ENCODE assay signal across 17 cellular contexts in the genomic region with DNA sequence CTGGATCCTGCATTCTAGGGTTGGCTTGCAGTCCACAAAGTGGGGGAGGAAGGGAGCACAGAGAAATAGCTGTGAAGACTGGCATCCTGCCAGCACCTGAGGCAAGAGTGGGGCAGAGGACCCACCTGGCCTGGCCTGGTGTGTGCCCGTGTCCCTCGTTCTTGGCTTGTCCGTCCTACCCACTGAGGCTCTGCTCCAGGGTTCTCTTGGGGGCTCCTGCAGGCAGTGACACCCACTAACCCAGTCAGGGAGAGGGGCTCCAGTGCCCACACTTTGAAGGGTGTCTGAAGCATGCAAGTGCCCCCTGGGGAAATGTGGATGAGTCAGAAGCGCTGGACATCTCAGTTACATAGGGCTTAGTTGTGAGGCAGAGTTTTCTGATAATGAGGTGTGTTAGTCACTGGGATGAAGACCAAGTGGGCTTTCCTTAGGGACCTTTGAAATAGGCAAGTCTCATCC.
A peak's percentile ranks its signal among the peaks of the same experiment; 100 is the strongest.
DNase-seq lines count a peak whose midpoint lies in the region; ATAC-seq, FAIRE-seq and TF ChIP-seq lines count a peak whose summit lies in the region.
"Had no signal": no experiment of that assay in that cellular context is flagged by ENCODE, and none has a peak within 500 bp of the region (broad histone marks: within the 10 kb centered on the region; RNA-seq: fewer than 3 reads in every experiment).

No MANE protein-coding gene starts in this region.

- no peak overlapping the region for H2AK5ac ChIP-seq in trophoblast cell (ENCODE audit: low read length)

- H4K8ac ChIP-seq in trophoblast cell (ENCODE audit: low read depth, low read length): no peak overlapping the region

- TF ChIP-seq EP300 in SK-N-SH (IDR thresholded peaks at IDR 0.05; ENCODE audit: borderline replicate concordance in 1 of 2, low read depth in 1 of 2, low read length in 1 of 2): no peak

- no peak for FAIRE-seq in GM12892 (lab: Jason Lieb, UNC)
- FAIRE-seq: A204.1, urothelium cell line had no signal

- no peaks in the 10 kb centered on the region for H3K4me1 ChIP-seq in SK-N-SH (ENCODE audit: control insufficient read depth in 1 of 2, insufficient read depth in 2 of 2, low read depth in 1 of 2, low read length in 1 of 2)
- peaks cover 2 to 6% of the 10 kb centered on the region in 2 experiments for H3K4me1 ChIP-seq in trophoblast cell (ENCODE audit: control insufficient read depth in 1 of 2, insufficient read depth in 2 of 2, low read length in 2 of 2)

- no peak for TF ChIP-seq RAD21 in SK-N-SH (IDR thresholded peaks at IDR 0.05; ENCODE audit: low read length)

- no peak overlapping the region for H2BK120ac ChIP-seq in trophoblast cell (ENCODE audit: insufficient read depth, low read length, poor library complexity)

- TF ChIP-seq POLR2A in GM12892 (IDR thresholded peaks at IDR 0.05; ENCODE audit: low read depth, low read length): no peak

- no peaks in the 10 kb centered on the region for H3K79me1 ChIP-seq in trophoblast cell (ENCODE audit: low read length)

- no peaks in the 10 kb centered on the region for H3K79me2 ChIP-seq in SK-N-SH (ENCODE audit: insufficient read depth)
- no peaks in the 10 kb centered on the region for H3K79me2 ChIP-seq in trophoblast cell (ENCODE audit: control insufficient read depth, insufficient read depth, low read length, poor library complexity)

- no peaks in the 10 kb centered on the region for H3K9me2 ChIP-seq in SK-N-SH

- in situ Hi-C loops in astrocyte of the spinal cord (cut with HindIII; ENCODE audit: low sequenced_read_pairs): no loop called here

- H3K4me3 ChIP-seq in SK-N-SH (ENCODE audit: low read depth in 2 of 2, low read length in 1 of 2) (no peak overlapping the region), astrocyte of the spinal cord (ENCODE audit: low read depth, low read length) (no peak overlapping the region), trophoblast cell (ENCODE audit: low read depth, low read length) (peak overlapping the region; percentile 30)

- H3K4me2 ChIP-seq in SK-N-SH: no peak overlapping the region
- H3K4me2 ChIP-seq in trophoblast cell (ENCODE audit: low read length): no peak overlapping the region

- no peak overlapping the region for H2BK12ac ChIP-seq in trophoblast cell (ENCODE audit: low read length)

- peak overlapping the region; percentile 85 for H3K23ac ChIP-seq in trophoblast cell (ENCODE audit: low read length)

- H3K27me3 ChIP-seq in SK-N-SH (ENCODE audit: insufficient read depth): peaks cover 26% of the 10 kb centered on the region
- no peaks in the 10 kb centered on the region for H3K27me3 ChIP-seq in trophoblast cell (ENCODE audit: insufficient read depth, low read length)

- H3K9ac ChIP-seq in SK-N-SH: no peak overlapping the region
- H3K9ac ChIP-seq in trophoblast cell (ENCODE audit: low read length): no peak overlapping the region

- POLR2A ChIA-PET in SK-N-SH (lab: Yijun Ruan, JAX): no interaction called here

- H4K20me1 ChIP-seq in SK-N-SH (ENCODE audit: insufficient read depth): no peaks in the 10 kb centered on the region

- no peak overlapping the region for H4K91ac ChIP-seq in trophoblast cell (ENCODE audit: low read depth, low read length)

- H3K36me3 ChIP-seq in SK-N-SH (replicated peaks in 1 of 2; ENCODE audit: control insufficient read depth in 1 of 2, insufficient read depth in 2 of 2, low read length in 1 of 2) (no peaks in the 10 kb centered on the region), trophoblast cell (ENCODE audit: control insufficient read depth in 1 of 2, insufficient read depth in 2 of 2, low read length in 2 of 2) (no peaks in the 10 kb centered on the region)

- 30% methylated on average over 3 of the region's 4 CpGs for WGBS in SK-N-SH (ENCODE audit: low lambda C conversion rate)
- WGBS in trophoblast cell (ENCODE audit: extremely low coverage, insufficient coverage, insufficient read length): no CpG with 5 or more reads among the region's 4 CpGs

- H3K4ac ChIP-seq in trophoblast cell (ENCODE audit: low read depth, low read length): no peak overlapping the region

- CTCF ChIA-PET in SK-N-SH (lab: Yijun Ruan, JAX): interaction anchor here (2.2 kb wide), 1 partner anchor 17 kb away, joined by 6 read pairs; no protein-coding TSS in a partner anchor

- no peak overlapping the region for H2BK5ac ChIP-seq in trophoblast cell (ENCODE audit: low read depth, low read length, poor library complexity)

- H4K12ac ChIP-seq in trophoblast cell (ENCODE audit: low read depth, low read length): no peak overlapping the region

- no peaks in the 10 kb centered on the region for H3F3A ChIP-seq in SK-N-SH (replicated peaks; ENCODE audit: insufficient read depth)

- DNase-seq in SK-N-SH (no peak), M059J (ENCODE audit: low read depth) (peak; percentile 92), astrocyte of the spinal cord (ENCODE audit: low read depth, low spot score) (peak; percentile 64), trophoblast cell (no peak), GM12892 (ENCODE audit: insufficient read length) (no peak), NCI-H187 treated with DMSO at 0.1 percent for 48 hours (lab: John Stamatoyannopoulos, UW) (no peak)
- DNase-seq: activated CD8-positive, alpha-beta T cell treated with anti-CD3 and anti-CD28 coated beads for 36 hours; mammary epithelial cell; naive thymus-derived CD8-positive, alpha-beta T cell; NCI-H1694; NCI-H524 had no signal

- H3K18ac ChIP-seq in trophoblast cell (ENCODE audit: low read length): no peak overlapping the region

- TF ChIP-seq CTCF in SK-N-SH (IDR thresholded peaks at IDR 0.05) (no peak), astrocyte of the spinal cord (IDR thresholded peaks at IDR 0.05; ENCODE audit: low read depth, low read length) (no peak)

- H3K9me3 ChIP-seq in SK-N-SH: no peaks in the 10 kb centered on the region
- no peaks in the 10 kb centered on the region for H3K9me3 ChIP-seq in trophoblast cell (ENCODE audit: insufficient read depth, low read depth, low read length)

- peak; percentile 35; the same call in 2 of the 3 replicates for ATAC-seq in SK-N-SH treated with all-trans-retinoic acid at 6 μM for 48 hours
- ATAC-seq in HG03039 (IDR thresholded peaks at IDR 0.05; ENCODE audit: unreplicated experiment): no peak
- ATAC-seq: activated CD8-positive, alpha-beta T cell treated with anti-CD3 and anti-CD28 coated beads for 36 hours; naive thymus-derived CD8-positive, alpha-beta T cell; Panc1 had no signal

- H3K14ac ChIP-seq in trophoblast cell (ENCODE audit: low read length): no peak overlapping the region

- no peak overlapping the region for H3K27ac ChIP-seq in SK-N-SH (ENCODE audit: low read depth in 2 of 2, low read length in 1 of 2)
- H3K27ac ChIP-seq in trophoblast cell (ENCODE audit: low read depth, low read length): no peak overlapping the region
- H3K27ac ChIP-seq: VCaP had no signal

- H2AFZ ChIP-seq in SK-N-SH (ENCODE audit: low read depth): no peak overlapping the region
- H2AFZ ChIP-seq in trophoblast cell (ENCODE audit: insufficient read depth, low read length, poor library complexity): no peak overlapping the region

TF ChIP-seq in SK-N-SH treated with all-trans-retinoic acid at 6 μM for 48 hours, 23 proteins besides CTCF, POLR2A, EP300 and RAD21:
- TF ChIP-seq OSR1 (CRISPR knock-in tag; IDR thresholded peaks at IDR 0.05) (no peak), ZFP30 (CRISPR knock-in tag; IDR thresholded peaks at IDR 0.05) (no peak), GLIS3 (CRISPR knock-in tag; IDR thresholded peaks at IDR 0.05) (no peak), PPARA (CRISPR knock-in tag; IDR thresholded peaks at IDR 0.05; ENCODE audit: borderline replicate concordance) (no peak), ARNTL (CRISPR knock-in tag; IDR thresholded peaks at IDR 0.05; ENCODE audit: borderline replicate concordance, low read depth) (no peak), POU6F1 (CRISPR knock-in tag; IDR thresholded peaks at IDR 0.05; ENCODE audit: borderline replicate concordance, low read depth) (no peak), ZFP3 (CRISPR knock-in tag; IDR thresholded peaks at IDR 0.05) (no peak), ESRRG (CRISPR knock-in tag; IDR thresholded peaks at IDR 0.05) (no peak), CSDC2 (CRISPR knock-in tag; IDR thresholded peaks at IDR 0.05) (no peak)

TF ChIP-seq in SK-N-SH, 30 proteins besides CTCF, POLR2A, EP300 and RAD21 (continues in another document):
- TF ChIP-seq ZBTB33 (IDR thresholded peaks at IDR 0.05; ENCODE audit: borderline replicate concordance, low read depth) (no peak), JUND (IDR thresholded peaks at IDR 0.05) (no peak), SIN3A (IDR thresholded peaks at IDR 0.05; ENCODE audit: borderline replicate concordance, low read depth, low read length) (no peak), TEAD4 (IDR thresholded peaks at IDR 0.05; ENCODE audit: borderline replicate concordance, insufficient read depth) (no peak), NFIC (IDR thresholded peaks at IDR 0.05; ENCODE audit: borderline replicate concordance) (no peak), TAF1 (IDR thresholded peaks at IDR 0.05; ENCODE audit: borderline replicate concordance, low read depth, low read length) (no peak), FOXM1 (IDR thresholded peaks at IDR 0.05; ENCODE audit: low read depth) (no peak), RCOR1 (IDR thresholded peaks at IDR 0.05; ENCODE audit: low read length) (no peak), GABPA (IDR thresholded peaks at IDR 0.05; ENCODE audit: low read depth) (no peak), ELF1 (IDR thresholded peaks at IDR 0.05) (no peak), NRF1 (IDR thresholded peaks at IDR 0.05; ENCODE audit: low read depth, low read length) (no peak)

Comparison
In these comparisons a context has a peak if more than half of its experiments do, and no peak if none do; other contexts are left out.
1. DNase-seq: peak in M059J (single experiment) and astrocyte of the spinal cord (single experiment); none in SK-N-SH (single experiment), trophoblast cell (0 of 2), GM12892 (single experiment) and NCI-H187 treated with DMSO at 0.1 percent for 48 hours (single experiment).